ENCODE assay signal across 29 cellular contexts in the genomic region with DNA sequence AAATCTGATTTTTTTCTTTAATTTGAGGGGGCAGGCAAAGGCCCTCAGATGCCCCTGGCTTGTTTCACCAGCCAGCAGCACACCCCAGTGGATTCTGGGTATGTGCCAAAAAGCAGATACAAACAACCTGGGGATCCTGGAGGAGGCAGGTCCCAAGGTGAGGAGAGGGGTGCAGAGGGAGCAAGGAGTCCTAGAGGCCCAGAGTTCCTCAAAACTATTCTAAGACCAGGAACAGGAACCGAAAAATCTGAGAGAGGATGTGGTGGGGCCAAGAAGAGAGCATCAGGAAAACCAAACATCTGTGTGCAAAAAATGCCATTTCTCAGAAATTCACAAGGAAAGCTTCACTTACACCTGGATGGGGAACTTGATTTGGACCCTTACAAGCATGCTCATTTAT. TPM values are rescaled to one million over a fixed set of nuclear protein-coding genes. Genes with fewer than 3 reads are reported as not detected.
DNase-seq lines count a peak whose midpoint lies in the region; ATAC-seq and TF ChIP-seq lines count a peak whose summit lies in the region.
"Had no signal": no experiment of that assay in that cellular context is flagged by ENCODE, and none has a peak within 500 bp of the region (broad histone marks: within the 10 kb centered on the region; RNA-seq: fewer than 3 reads in every experiment).

No MANE protein-coding gene starts in this region.

- H3K9me3 Mint-ChIP-seq in memory B cell = peaks cover 9% of the 10 kb centered on the region
- H3K9me3 Mint-ChIP-seq: activated CD4-positive, alpha-beta T cell treated with anti-CD3 and anti-CD28 coated beads, Interleukin-2, amount 10 ng/mL, durations not matched to agents 24 days and 14 days; activated naive CD8-positive, alpha-beta T cell treated with anti-CD3 and anti-CD28 coated beads, Interleukin-2, amount 50 U/mL, for 24 hours; nephron had no signal

- no peaks in the 10 kb centered on the region; a peak in 1 of 22 replicates for H3K9me3 ChIP-seq in BLaER1 treated with 17β-estradiol and CSF1 and Interleukin-3, amounts not matched to agents 10 nM and 100 nM (replicated peaks in 1 of 11)
- no peaks in the 10 kb centered on the region for H3K9me3 ChIP-seq in left ventricle myocardium inferior (replicated peaks)
- H3K9me3 ChIP-seq: BE2C, ovary, right atrium auricular region, SK-N-SH had no signal

- peak; percentile 49 for ATAC-seq in GM21515 (IDR thresholded peaks at IDR 0.05; ENCODE audit: unreplicated experiment)
- ATAC-seq in memory B cell (ENCODE audit: low read depth) = peak; percentile 42
- no peak for ATAC-seq in foreskin keratinocyte
- ATAC-seq: activated naive CD8-positive, alpha-beta T cell treated with anti-CD3 and anti-CD28 coated beads, Interleukin-2, amount 50 U/mL, for 24 hours; left ventricle myocardium superior had no signal

- peak overlapping the region; percentile 33 for H3K27ac Mint-ChIP-seq in memory B cell
- H3K27ac Mint-ChIP-seq: activated CD4-positive, alpha-beta T cell treated with anti-CD3 and anti-CD28 coated beads, Interleukin-2, amount 10 ng/mL, durations not matched to agents 24 days and 14 days; activated naive CD8-positive, alpha-beta T cell treated with anti-CD3 and anti-CD28 coated beads, Interleukin-2, amount 50 U/mL, for 24 hours; nephron had no signal

- peak overlapping the region; percentile 71 to 95 (median 88) for H3K4me2 ChIP-seq in BLaER1 treated with 17β-estradiol and CSF1 and Interleukin-3, amounts not matched to agents 10 nM and 100 nM
- H3K4me2 ChIP-seq: SK-N-SH had no signal

- DNase-seq in NOMO-1 treated with dmso at 0.1 percent for 144 hours (lab: John Stamatoyannopoulos, UW; ENCODE audit: unreplicated experiment) = peak; percentile 36
- DNase-seq in memory B cell (ENCODE audit: low spot score in 2 of 2) = no peak
- DNase-seq in DMS53 (lab: John Stamatoyannopoulos, UW) = no peak
- DNase-seq in germinal center (ENCODE audit: low spot score) = no peak
- no peak for DNase-seq in left ventricle myocardium inferior
- no peak for DNase-seq in foreskin keratinocyte
- DNase-seq: activated CD4-positive, alpha-beta T cell treated with anti-CD3 and anti-CD28 coated beads, Interleukin-2, amount 10 ng/mL, durations not matched to agents 24 days and 14 days; activated naive CD8-positive, alpha-beta T cell treated with anti-CD3 and anti-CD28 coated beads, Interleukin-2, amount 50 U/mL, for 24 hours; activated T-cell treated with anti-CD3 and anti-CD28 coated beads, Interleukin-2, amount 50 U/mL, for 48 hours; BE2C; central memory CD4-positive, alpha-beta T cell; Kasumi-1; left ventricle myocardium superior; NCI-H1092 treated with DMSO at 0.1 percent for 48 hours; NCI-H2029; NCI-H526; ovary; SK-N-SH; trophoblast cell had no signal

- peaks cover 37% of the 10 kb centered on the region for H3K4me1 Mint-ChIP-seq in memory B cell

- peak overlapping the region in 8 of 11 experiments; percentile 17 to 85 (median 72); a peak in 15 of 22 replicates for H3K27ac ChIP-seq in BLaER1 treated with 17β-estradiol and CSF1 and Interleukin-3, amounts not matched to agents 10 nM and 100 nM
- no peak overlapping the region for H3K27ac ChIP-seq in left ventricle myocardium inferior (replicated peaks)
- no peak overlapping the region for H3K27ac ChIP-seq in foreskin keratinocyte
- H3K27ac ChIP-seq: ovary, right atrium auricular region, VCaP had no signal

- H3K36me3 ChIP-seq in BLaER1 treated with 17β-estradiol and CSF1 and Interleukin-3, amounts not matched to agents 10 nM and 100 nM = no peaks in the 10 kb centered on the region
- no peaks in the 10 kb centered on the region for H3K36me3 ChIP-seq in left ventricle myocardium inferior
- H3K36me3 ChIP-seq: BE2C, ovary, right atrium auricular region had no signal

- peaks cover 4% of the 10 kb centered on the region for H3K36me3 Mint-ChIP-seq in memory B cell

- H4K20me1 ChIP-seq in BLaER1 treated with 17β-estradiol and CSF1 and Interleukin-3, amounts not matched to agents 10 nM and 100 nM = peaks cover 0 to 19% (median 0%) of the 10 kb centered on the region in 11 experiments; a peak in 4 of 22 replicates

- peak overlapping the region in 7 of 11 experiments; percentile 39 to 65 (median 54); a peak in 14 of 22 replicates for H3K9ac ChIP-seq in BLaER1 treated with 17β-estradiol and CSF1 and Interleukin-3, amounts not matched to agents 10 nM and 100 nM
- H3K9ac ChIP-seq: SK-N-SH had no signal

- intact Hi-C loops in left ventricle myocardium inferior (cut with micrococcal nuclease) = no loop called here

- peak overlapping the region in 5 of 10 experiments; percentile 5 to 49 (median 28); a peak in 4 of 20 replicates for H3K4me3 ChIP-seq in BLaER1 treated with 17β-estradiol and CSF1 and Interleukin-3, amounts not matched to agents 10 nM and 100 nM
- no peak overlapping the region for H3K4me3 ChIP-seq in left ventricle myocardium inferior
- H3K4me3 ChIP-seq: ovary, right atrium auricular region had no signal

- H3K4me3 Mint-ChIP-seq in memory B cell = no peak overlapping the region
- H3K4me3 Mint-ChIP-seq: activated CD4-positive, alpha-beta T cell treated with anti-CD3 and anti-CD28 coated beads, Interleukin-2, amount 10 ng/mL, durations not matched to agents 24 days and 14 days; activated naive CD8-positive, alpha-beta T cell treated with anti-CD3 and anti-CD28 coated beads, Interleukin-2, amount 50 U/mL, for 24 hours; nephron had no signal

- H3K4me1 ChIP-seq in BLaER1 treated with 17β-estradiol and CSF1 and Interleukin-3, amounts not matched to agents 10 nM and 100 nM = peaks cover 32 to 84% (median 73%) of the 10 kb centered on the region in 10 experiments
- H3K4me1 ChIP-seq in left ventricle myocardium inferior = peaks cover 18% of the 10 kb centered on the region
- H3K4me1 ChIP-seq in foreskin keratinocyte = no peaks in the 10 kb centered on the region
- H3K4me1 ChIP-seq: BE2C had no signal

- TF ChIP-seq CTCF in left ventricle myocardium inferior (IDR thresholded peaks at IDR 0.05; ENCODE audit: borderline replicate concordance) (no peak), foreskin keratinocyte (conservative IDR thresholded peaks at IDR 0.05) (no peak)

- no peaks in the 10 kb centered on the region for H3K27me3 Mint-ChIP-seq in memory B cell

- peaks cover 0 to 53% (median 0%) of the 10 kb centered on the region in 11 experiments; a peak in 5 of 22 replicates for H3K27me3 ChIP-seq in BLaER1 treated with 17β-estradiol and CSF1 and Interleukin-3, amounts not matched to agents 10 nM and 100 nM
- H3K27me3 ChIP-seq in left ventricle myocardium inferior (ENCODE audit: low read depth) (no peaks in the 10 kb centered on the region), foreskin keratinocyte (peaks cover 14% of the 10 kb centered on the region)
- H3K27me3 ChIP-seq: ovary, right atrium auricular region had no signal

RNA-seq across cellular contexts. Expression of gene KCNA5, which starts 8.2 kb away (rescaled TPM):
- total RNA-seq in left ventricle myocardium inferior = 2.6 TPM
- not detected in 2 replicates for total RNA-seq in foreskin keratinocyte
- polyA plus RNA-seq in foreskin keratinocyte = not detected in 2 replicates
- total RNA-seq: A673; activated CD4-positive, alpha-beta T cell treated with anti-CD3 and anti-CD28 coated beads, Interleukin-2, amount 10 ng/mL, durations not matched to agents 24 days and 14 days; dermis microvascular lymphatic vessel endothelial cell; endothelial cell of umbilical vein; fibroblast of lung; T-helper 2 cell treated with Interferon-gamma antibody and Interleukin-4, amounts not matched to agents 100 ng/mL and 5 ng/mL, for 36 hours had no signal
- polyA plus RNA-seq: endothelial cell of umbilical vein, fibroblast of lung, SK-N-SH had no signal

Comparison
In these comparisons a context has a peak if more than half of its experiments do, and no peak if none do; other contexts are left out.
1. H3K27ac ChIP-seq: peak in BLaER1 treated with 17β-estradiol and CSF1 and Interleukin-3, amounts not matched to agents 10 nM and 100 nM (8 of 11); none in left ventricle myocardium inferior (single experiment) and foreskin keratinocyte (single experiment).